In the genomic region with DNA sequence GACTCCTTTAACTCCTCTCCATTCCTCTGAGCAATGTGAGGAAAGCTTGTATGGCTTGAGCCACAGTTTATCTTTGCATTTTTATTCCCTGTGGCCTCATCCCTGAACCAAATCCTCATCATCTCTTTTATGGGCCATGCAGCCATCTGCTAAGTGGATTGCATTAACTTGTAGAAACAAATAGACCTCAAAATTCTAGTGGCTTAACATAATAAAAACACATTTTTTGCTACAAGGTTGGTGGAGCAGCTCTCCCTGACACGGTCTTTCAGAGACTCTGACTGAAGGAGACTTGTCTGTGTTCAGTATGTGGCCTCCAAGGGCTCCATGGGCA, we compare ENCODE assay signal across 23 cellular contexts.
"Had no signal": no experiment of that assay in that cellular context is flagged by ENCODE, and none has a peak within 500 bp of the region (broad histone marks: within the 10 kb centered on the region; RNA-seq: fewer than 3 reads in every experiment).

No MANE protein-coding gene starts in this region.

- H3K36me3 Mint-ChIP-seq: activated naive CD8-positive, alpha-beta T cell; immature natural killer cell; stimulated activated memory B cell treated with anti-CD40 and anti-IgM and Interleukin-4, amounts not matched to agents 10 μg/mL and 1 μg/mL and 100 μg/mL, for 72 hours; WTC11 had no signal

- H3K27me3 Mint-ChIP-seq: stimulated activated memory B cell treated with anti-CD40 and anti-IgM and Interleukin-4, amounts not matched to agents 10 μg/mL and 1 μg/mL and 100 μg/mL, for 72 hours had no signal

- ATAC-seq: activated T-cell treated with anti-CD3 and anti-CD28 coated beads, Interleukin-2, amount 50 U/mL, for 4 hours; left lung; right lobe of liver; stimulated activated memory B cell treated with anti-CD40 and anti-IgM and Interleukin-4, amounts not matched to agents 10 μg/mL and 1 μg/mL and 100 μg/mL, for 72 hours had no signal

- H3K4me3 Mint-ChIP-seq: activated naive CD8-positive, alpha-beta T cell; activated T-cell treated with anti-CD3 and anti-CD28 coated beads, Interleukin-2, amount 50 U/mL, for 4 hours; endodermal cell; immature natural killer cell; stimulated activated memory B cell treated with anti-CD40 and anti-IgM and Interleukin-4, amounts not matched to agents 10 μg/mL and 1 μg/mL and 100 μg/mL, for 72 hours; T-helper 1 cell treated with Interleukin-12 subunit alpha and Interleukin-12 subunit beta and Interleukin-4 antibody, amounts not matched to agents 30 μg/mL and 1 μg/mL, for 36 hours; WTC11 had no signal

- H3K4me2 ChIP-seq: hepatocyte had no signal

- H3K27me3 ChIP-seq: breast epithelium, hepatocyte, left lung, right lobe of liver, stomach, suprapubic skin, tibial nerve had no signal

- H2AFZ ChIP-seq: hepatocyte had no signal

- H3K4me1 ChIP-seq: breast epithelium, left lung, right lobe of liver, stomach, suprapubic skin had no signal

- H3K4me1 Mint-ChIP-seq: immature natural killer cell; stimulated activated memory B cell treated with anti-CD40 and anti-IgM and Interleukin-4, amounts not matched to agents 10 μg/mL and 1 μg/mL and 100 μg/mL, for 72 hours had no signal

- H3K79me2 ChIP-seq: hepatocyte had no signal

- DNase-seq: activated CD8-positive, alpha-beta memory T cell treated with anti-CD3 and anti-CD28 coated beads, Interleukin-2, amount 50 U/mL, for 48 hours; activated naive CD4-positive, alpha-beta T cell; activated T-cell treated with anti-CD3 and anti-CD28 coated beads, Interleukin-2, amount 50 U/mL, for 4 hours; glutamatergic neuron; immature natural killer cell; left lung; nucleus accumbens; right lobe of liver; stimulated activated CD4-positive, alpha-beta T cell treated with anti-CD3 and anti-CD28 coated beads, Interleukin-15, amount 100 ng/mL, for 24 hours; stomach; T1000 had no signal

- H3K9me3 ChIP-seq: breast epithelium, left lung, right lobe of liver, stomach, suprapubic skin, tibial nerve had no signal

- H3K27ac ChIP-seq: breast epithelium, hepatocyte, left lung, right lobe of liver, skin epidermis, stomach, suprapubic skin had no signal

- H3K36me3 ChIP-seq: breast epithelium, left lung, right lobe of liver, stomach, suprapubic skin, tibial nerve had no signal

- H3K4me3 ChIP-seq: breast epithelium, coronary artery, hepatocyte, left lung, right lobe of liver, skin epidermis, stomach, suprapubic skin, tibial nerve had no signal

- H3K27ac Mint-ChIP-seq: activated naive CD8-positive, alpha-beta T cell; activated T-helper 2 cell treated with anti-CD3 and anti-CD28 coated beads, Interferon-gamma antibody, Interleukin-2, Interleukin-4, amounts not matched to agents 10 μg/mL and 5 μg/mL and 100 μg/mL, durations not matched to agents 14 hours and 24 hours and 36 hours; endodermal cell; immature natural killer cell; stimulated activated memory B cell treated with anti-CD40 and anti-IgM and Interleukin-4, amounts not matched to agents 10 μg/mL and 1 μg/mL and 100 μg/mL, for 72 hours; T-helper 1 cell treated with Interleukin-12 subunit alpha and Interleukin-12 subunit beta and Interleukin-4 antibody, amounts not matched to agents 30 μg/mL and 1 μg/mL, for 36 hours; WTC11 had no signal

- H3K9me3 Mint-ChIP-seq: activated T-cell treated with anti-CD3 and anti-CD28 coated beads, Interleukin-2, amount 50 U/mL, for 4 hours; activated T-helper 2 cell treated with anti-CD3 and anti-CD28 coated beads, Interferon-gamma antibody, Interleukin-2, Interleukin-4, amounts not matched to agents 10 μg/mL and 5 μg/mL and 100 μg/mL, durations not matched to agents 14 hours and 24 hours and 36 hours; endodermal cell; stimulated activated memory B cell treated with anti-CD40 and anti-IgM and Interleukin-4, amounts not matched to agents 10 μg/mL and 1 μg/mL and 100 μg/mL, for 72 hours; T-helper 1 cell treated with Interleukin-12 subunit alpha and Interleukin-12 subunit beta and Interleukin-4 antibody, amounts not matched to agents 30 μg/mL and 1 μg/mL, for 36 hours had no signal
